ENCODE assay signal across 1 cellular context in genomic region chr3:100073555-100074307, GRCh38.
TF ChIP-seq lines count a peak whose summit lies in the region.

No MANE protein-coding gene starts in this region.

TF ChIP-seq in GM12878, 131 proteins besides CTCF, POLR2A, EP300 and RAD21 (continued from another document and continues in another):
- no peak for TF ChIP-seq MAX (IDR thresholded peaks at IDR 0.05; ENCODE audit: low read depth, low read length)
- no peak for TF ChIP-seq PAX8 (IDR thresholded peaks at IDR 0.05)
- TF ChIP-seq JUNB (IDR thresholded peaks at IDR 0.05): no peak
- no peak for TF ChIP-seq ATF7 (IDR thresholded peaks at IDR 0.05; ENCODE audit: low read depth)
- TF ChIP-seq IKZF2 (IDR thresholded peaks at IDR 0.05): peak; percentile 76 to 85
- no peak for TF ChIP-seq RFX5 (IDR thresholded peaks at IDR 0.05; ENCODE audit: low read depth, low read length)
- TF ChIP-seq HSF1 (IDR thresholded peaks at IDR 0.05; ENCODE audit: low read depth, low read length): no peak
- peak in 1 of 2 experiments; percentile 96; a peak in 2 of 4 replicates for TF ChIP-seq ETV6 (conservative IDR thresholded peaks at IDR 0.05 in 1 of 2, IDR thresholded peaks at IDR 0.05 in 1 of 2; ENCODE audit: borderline replicate concordance in 1 of 2, low read depth in 1 of 2)
- TF ChIP-seq NFIC (IDR thresholded peaks at IDR 0.05; ENCODE audit: low read depth, low read length): peak; percentile 94
- TF ChIP-seq CHD2 (IDR thresholded peaks at IDR 0.05; ENCODE audit: borderline replicate concordance, low read depth, low read length): peak; percentile 23; the same call in 1 of the 2 replicates
- peak; percentile 34; the same call in 1 of the 2 replicates for TF ChIP-seq DPF2 (IDR thresholded peaks at IDR 0.05)
- peak; percentile 72 for TF ChIP-seq IKZF1 (conservative IDR thresholded peaks at IDR 0.05)
- TF ChIP-seq TCF3 (IDR thresholded peaks at IDR 0.05; ENCODE audit: borderline replicate concordance, insufficient read depth, low read depth, low read length): no peak
- no peak for TF ChIP-seq KAT2A (conservative IDR thresholded peaks at IDR 0.05; ENCODE audit: control insufficient read depth, low read depth, low read length)
- TF ChIP-seq LARP7 (IDR thresholded peaks at IDR 0.05): no peak
- no peak for TF ChIP-seq SRF (IDR thresholded peaks at IDR 0.05; ENCODE audit: low read depth in 2 of 2, low read length in 2 of 2)
- TF ChIP-seq WRNIP1 (IDR thresholded peaks at IDR 0.05; ENCODE audit: borderline replicate concordance, low read depth, low read length): no peak
- no peak for TF ChIP-seq POLR2AphosphoS2 (IDR thresholded peaks at IDR 0.05; ENCODE audit: low read depth, low read length)
- no peak for TF ChIP-seq ZNF274 (IDR thresholded peaks at IDR 0.05; ENCODE audit: insufficient read depth, insufficient read length)
- TF ChIP-seq MTA3 (IDR thresholded peaks at IDR 0.05; ENCODE audit: borderline replicate concordance, low read length): peak; percentile 94; the same call in 1 of the 2 replicates
- no peak for TF ChIP-seq USF1 (IDR thresholded peaks at IDR 0.05; ENCODE audit: borderline replicate concordance, extremely low read length, insufficient read depth, low read depth, low read length)
- TF ChIP-seq SUPT20H (IDR thresholded peaks at IDR 0.05; ENCODE audit: borderline replicate concordance, control insufficient read depth, low read depth, low read length): no peak
- no peak for TF ChIP-seq ZBTB4 (CRISPR knock-in tag; IDR thresholded peaks at IDR 0.05)
- TF ChIP-seq RCOR1 (conservative IDR thresholded peaks at IDR 0.05; ENCODE audit: low read depth, low read length): no peak
- TF ChIP-seq CBX5 (IDR thresholded peaks at IDR 0.05; ENCODE audit: low read depth): 0 out of 2 replicates have a peak, but pooled peaks have one; percentile 65
- TF ChIP-seq RAD51 (IDR thresholded peaks at IDR 0.05): no peak
- TF ChIP-seq BRCA1 (IDR thresholded peaks at IDR 0.05; ENCODE audit: low read depth, low read length): no peak
- TF ChIP-seq YBX1 (IDR thresholded peaks at IDR 0.05): no peak
- no peak for TF ChIP-seq HDAC2 (IDR thresholded peaks at IDR 0.05)
- no peak for TF ChIP-seq ZSCAN29 (IDR thresholded peaks at IDR 0.05)
- no peak for TF ChIP-seq EZH2 (IDR thresholded peaks at IDR 0.05; ENCODE audit: borderline replicate concordance, control insufficient read depth, low read depth, low read length)
- TF ChIP-seq USF2 (IDR thresholded peaks at IDR 0.05; ENCODE audit: borderline replicate concordance, low read depth, low read length): no peak
- no peak for TF ChIP-seq CHD1 (IDR thresholded peaks at IDR 0.05; ENCODE audit: low read depth, low read length)
- TF ChIP-seq EGR1 (IDR thresholded peaks at IDR 0.05; ENCODE audit: borderline replicate concordance in 1 of 2, low read depth in 2 of 2, low read length in 2 of 2): peak in 1 of 2 experiments; percentile 10; a peak in 1 of 3 replicates
- TF ChIP-seq PKNOX1 (IDR thresholded peaks at IDR 0.05): no peak
- no peak for TF ChIP-seq NRF1 (conservative IDR thresholded peaks at IDR 0.05; ENCODE audit: low read depth, low read length)
- no peak for TF ChIP-seq E2F4 (IDR thresholded peaks at IDR 0.05; ENCODE audit: low read depth, low read length)
- TF ChIP-seq EED (IDR thresholded peaks at IDR 0.05; ENCODE audit: low read depth): peak; percentile 65; the same call in 1 of the 2 replicates
- TF ChIP-seq RELA (IDR thresholded peaks at IDR 0.05; ENCODE audit: borderline replicate concordance, partially characterized antibody): no peak
- no peak for TF ChIP-seq SKIL (IDR thresholded peaks at IDR 0.05; ENCODE audit: low read depth, poor library complexity, severe bottlenecking)
- no peak for TF ChIP-seq GATAD2B (conservative IDR thresholded peaks at IDR 0.05; ENCODE audit: low read depth)
- TF ChIP-seq ZNF24 (IDR thresholded peaks at IDR 0.05): no peak
- no peak for TF ChIP-seq BCLAF1 (IDR thresholded peaks at IDR 0.05)
- no peak for TF ChIP-seq NFXL1 (IDR thresholded peaks at IDR 0.05; ENCODE audit: borderline replicate concordance)
- TF ChIP-seq POU2F2 (IDR thresholded peaks at IDR 0.05; ENCODE audit: borderline replicate concordance, low read depth, low read length): 0 out of 3 replicates have a peak, but pooled peaks have one; percentile 23
- no peak for TF ChIP-seq PML (IDR thresholded peaks at IDR 0.05; ENCODE audit: low read length)
- TF ChIP-seq BMI1 (IDR thresholded peaks at IDR 0.05; ENCODE audit: borderline replicate concordance): no peak
- TF ChIP-seq ATF2 (IDR thresholded peaks at IDR 0.05; ENCODE audit: low read length): peak; percentile 78; the same call in 1 of the 2 replicates
- no peak for TF ChIP-seq ZNF217 (IDR thresholded peaks at IDR 0.05)
- TF ChIP-seq MXI1 (IDR thresholded peaks at IDR 0.05; ENCODE audit: low read depth, low read length): no peak
- TF ChIP-seq FOXK2 (IDR thresholded peaks at IDR 0.05): no peak
- no peak for TF ChIP-seq NR2C2 (IDR thresholded peaks at IDR 0.05; ENCODE audit: borderline replicate concordance, control insufficient read depth, insufficient read length, low read depth)
